30 cellular contexts compared by ENCODE assay signal in genomic region chr17:62130739-62131138, GRCh38.
"Had no signal": no experiment of that assay in that cellular context is flagged by ENCODE, and none has a peak within 500 bp of the region (broad histone marks: within the 10 kb centered on the region; RNA-seq: fewer than 3 reads in every experiment).

No MANE protein-coding gene starts in this region.

- H3K27ac ChIP-seq: ascending aorta, cardiac muscle cell, VCaP had no signal

- ATAC-seq: activated CD8-positive, alpha-beta T cell treated with anti-CD3 and anti-CD28 coated beads for 36 hours; activated naive CD8-positive, alpha-beta T cell treated with anti-CD3 and anti-CD28 coated beads, Interleukin-2, amount 50 U/mL, for 24 hours; activated T-cell treated with anti-CD3 and anti-CD28 coated beads, Interleukin-2, amount 50 U/mL, for 4 hours; activated T-cell treated with anti-CD3 and anti-CD28 coated beads, Interleukin-2, amount 50 U/mL, for 72 hours had no signal

- H3K4me1 ChIP-seq: ascending aorta had no signal

- H3K4me3 ChIP-seq: ascending aorta, cardiac muscle cell had no signal

- H3K36me3 ChIP-seq: ascending aorta, cardiac muscle cell had no signal

- H3K27me3 ChIP-seq: ascending aorta, cardiac muscle cell had no signal

- H3K9me3 ChIP-seq: ascending aorta had no signal

- FAIRE-seq: bronchial epithelial cell, TTC549 had no signal

- DNase-seq: activated B cell treated with CpG ODN at 0.5 μM for 24 hours; activated CD4-positive, alpha-beta memory T cell treated with anti-CD3 and anti-CD28 coated beads for 36 hours; activated CD4-positive, alpha-beta T cell treated with anti-CD3 and anti-CD28 coated beads for 4 hours; activated CD4-positive, alpha-beta T cell treated with anti-CD3 and anti-CD28 coated beads, Interleukin-2, amount 10 ng/mL, durations not matched to agents 24 days and 14 days; activated CD4-positive, alpha-beta T cell treated with anti-CD3 and anti-CD28 coated beads, Interleukin-2, amount 50 U/mL, for 1 hour; activated CD4-positive, alpha-beta T cell treated with anti-CD3 and anti-CD28 coated beads, Interleukin-2, amount 50 U/mL, for 4 hours; activated CD4-positive, CD25-positive, alpha-beta regulatory T cell treated with anti-CD3 and anti-CD28 coated beads, Interleukin-2, amount 50 U/mL, for 72 hours; activated CD8-positive, alpha-beta memory T cell treated with anti-CD3 and anti-CD28 coated beads, Interleukin-2, amount 50 U/mL, for 4 hours; activated CD8-positive, alpha-beta T cell treated with anti-CD3 and anti-CD28 coated beads for 36 hours; activated effector memory CD4-positive, alpha-beta T cell treated with Interleukin-2 at 50 U/mL for 16 hours; activated gamma-delta T cell; activated naive CD4-positive, alpha-beta T cell treated with anti-CD3 and anti-CD28 coated beads, Interleukin-2, amount 10 ng/mL, durations not matched to agents 7 days and 5 days; activated naive CD4-positive, alpha-beta T cell treated with Interleukin-2 at 50 U/mL for 16 hours; activated naive CD8-positive, alpha-beta T cell treated with anti-CD3 and anti-CD28 coated beads, Interleukin-2, amount 10 ng/mL, durations not matched to agents 7 days and 5 days; activated naive CD8-positive, alpha-beta T cell treated with anti-CD3 and anti-CD28 coated beads, Interleukin-2, amount 50 U/mL, for 24 hours; activated T-cell treated with anti-CD3 and anti-CD28 coated beads for 4 hours; activated T-cell treated with anti-CD3 and anti-CD28 coated beads, Interleukin-2, amount 50 U/mL, for 1 hour; activated T-cell treated with anti-CD3 and anti-CD28 coated beads, Interleukin-2, amount 50 U/mL, for 4 hours; activated T-cell treated with anti-CD3 and anti-CD28 coated beads, Interleukin-2, amount 50 U/mL, for 72 hours; amygdala; anterior cingulate cortex; caudate nucleus; cerebellar nuclear complex; T-helper 2 cell; T-helper 9 cell had no signal
